ENCODE assay signal across 19 cellular contexts in genomic region chr15:98561169-98561941, GRCh38.
"Had no signal": no experiment of that assay in that cellular context is flagged by ENCODE, and none has a peak within 500 bp of the region (broad histone marks: within the 10 kb centered on the region; RNA-seq: fewer than 3 reads in every experiment).

No MANE protein-coding gene starts in this region.

- H3K27ac ChIP-seq: ascending aorta, colonic mucosa, gastroesophageal sphincter, heart right ventricle, left ventricle myocardium inferior had no signal

- H3K4me3 ChIP-seq: ascending aorta, colonic mucosa, gastroesophageal sphincter, heart right ventricle, left ventricle myocardium inferior, prostate gland, skin epidermis, suprapubic skin, transverse colon, vagina had no signal

- H3K9me3 ChIP-seq: ascending aorta, colonic mucosa, gastroesophageal sphincter, heart right ventricle, left ventricle myocardium inferior, prostate gland, suprapubic skin, transverse colon, vagina had no signal

- H3K4me1 Mint-ChIP-seq: central memory CD8-positive, alpha-beta T cell had no signal

- H3K36me3 ChIP-seq: ascending aorta, colonic mucosa, gastroesophageal sphincter, heart right ventricle, left ventricle myocardium inferior, prostate gland, suprapubic skin, transverse colon, vagina had no signal

- H3K27ac Mint-ChIP-seq: activated T-helper 2 cell treated with anti-CD3 and anti-CD28 coated beads, Interferon-gamma antibody, Interleukin-2, Interleukin-4, amounts not matched to agents 10 μg/mL and 5 μg/mL and 100 μg/mL, durations not matched to agents 14 hours and 24 hours and 36 hours; stimulated activated naive CD8-positive, alpha-beta T cell treated with anti-CD3 and anti-CD28 coated beads, Interleukin-15, Interleukin-2, amounts not matched to agents 100 ng/mL and 50 ng/mL, for 24 hours had no signal

- H3K27me3 Mint-ChIP-seq: stimulated activated naive CD8-positive, alpha-beta T cell treated with anti-CD3 and anti-CD28 coated beads, Interleukin-15, Interleukin-2, amounts not matched to agents 100 ng/mL and 50 ng/mL, for 24 hours had no signal

- H3K9me3 Mint-ChIP-seq: activated T-helper 2 cell treated with anti-CD3 and anti-CD28 coated beads, Interferon-gamma antibody, Interleukin-2, Interleukin-4, amounts not matched to agents 10 μg/mL and 5 μg/mL and 100 μg/mL, durations not matched to agents 14 hours and 24 hours and 36 hours; nephron progenitor cell; stimulated activated naive CD8-positive, alpha-beta T cell treated with anti-CD3 and anti-CD28 coated beads, Interleukin-15, Interleukin-2, amounts not matched to agents 100 ng/mL and 50 ng/mL, for 24 hours had no signal

- H3K4me1 ChIP-seq: ascending aorta, colonic mucosa, gastroesophageal sphincter, heart right ventricle, left ventricle myocardium inferior, prostate gland, transverse colon had no signal

- FAIRE-seq: endometrium, TTC549 had no signal

- DNase-seq: activated naive CD4-positive, alpha-beta T cell treated with anti-CD3 and anti-CD28 coated beads, Interleukin-2, amount 50 U/mL, for 16 hours; colonic mucosa; heart right ventricle; kidney glomerular epithelial cell; left ventricle myocardium inferior; nephron progenitor cell; right cardiac atrium; transverse colon had no signal

- H3K27me3 ChIP-seq: ascending aorta, colonic mucosa, gastroesophageal sphincter, transverse colon, vagina had no signal

- H3K4me3 Mint-ChIP-seq: central memory CD8-positive, alpha-beta T cell; nephron progenitor cell; stimulated activated naive CD8-positive, alpha-beta T cell treated with anti-CD3 and anti-CD28 coated beads, Interleukin-15, Interleukin-2, amounts not matched to agents 100 ng/mL and 50 ng/mL, for 24 hours had no signal
